In the genomic region with DNA sequence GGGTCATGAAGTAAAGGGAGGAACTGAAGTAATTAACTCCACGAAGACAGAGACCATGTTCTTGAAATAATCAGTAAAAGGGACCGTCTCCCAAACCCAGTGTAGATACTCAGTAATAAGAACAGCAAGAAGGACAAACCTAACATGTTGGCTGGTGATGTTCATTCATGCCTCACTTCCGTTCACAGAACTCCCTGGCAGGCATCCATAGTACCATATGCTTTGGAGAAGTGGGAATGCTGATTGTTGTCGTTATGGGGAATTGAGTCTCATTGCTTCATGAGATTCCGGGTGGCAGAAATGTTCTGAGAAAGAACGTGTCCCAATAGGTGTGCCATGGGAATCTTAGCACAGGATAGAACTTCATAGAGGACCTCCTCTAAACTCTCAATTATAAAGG, we compare ENCODE assay signal across 20 cellular contexts.
A peak's percentile ranks its signal among the peaks of the same experiment; 100 is the strongest.
DNase-seq lines count a peak whose midpoint lies in the region; ATAC-seq, FAIRE-seq and TF ChIP-seq lines count a peak whose summit lies in the region.
"Had no signal": no experiment of that assay in that cellular context is flagged by ENCODE, and none has a peak within 500 bp of the region (broad histone marks: within the 10 kb centered on the region; RNA-seq: fewer than 3 reads in every experiment).

No MANE protein-coding gene starts in this region.

- H3K9me3 ChIP-seq in endodermal cell (ENCODE audit: control insufficient read depth, low read length) = no peaks in the 10 kb centered on the region
- H3K9me3 ChIP-seq: BE2C had no signal

- H3K27me3 Mint-ChIP-seq in endodermal cell (ENCODE audit: insufficient read depth) = peaks cover 1% of the 10 kb centered on the region

- H3K4me1 ChIP-seq in endodermal cell (ENCODE audit: control insufficient read depth, insufficient read depth, low read length) = no peaks in the 10 kb centered on the region
- H3K4me1 ChIP-seq: BE2C had no signal

- TF ChIP-seq CTCF in HFF-Myc (IDR thresholded peaks at IDR 0.05; ENCODE audit: low read depth, low read length, missing control alignments) (no peak), fibroblast of mammary gland (conservative IDR thresholded peaks at IDR 0.05; ENCODE audit: control insufficient read depth, insufficient read depth, low read depth, low read length) (no peak), endodermal cell (conservative IDR thresholded peaks at IDR 0.05) (no peak)

- no peak for ATAC-seq in GM21529 (IDR thresholded peaks at IDR 0.05; ENCODE audit: unreplicated experiment)
- ATAC-seq in GM18861 (IDR thresholded peaks at IDR 0.05; ENCODE audit: unreplicated experiment) = no peak

- WGBS in endodermal cell (ENCODE audit: insufficient coverage in 1 of 2, insufficient read length in 1 of 2), 2 experiments = 90 to 100% methylated on average over 4 to 6 of the region's 6 CpGs

- no peak overlapping the region for H3K4me3 Mint-ChIP-seq in endodermal cell
- H3K4me3 Mint-ChIP-seq: CD4-positive, alpha-beta T cell had no signal

- H3K27ac ChIP-seq in endodermal cell (ENCODE audit: low read depth, low read length) = no peak overlapping the region
- H3K27ac ChIP-seq: KMS-11, PC-9 had no signal

- H3K36me3 Mint-ChIP-seq in endodermal cell (ENCODE audit: low read depth) = no peaks in the 10 kb centered on the region

- H3K9me3 Mint-ChIP-seq in endodermal cell = no peaks in the 10 kb centered on the region

- H3K4me3 ChIP-seq in HFF-Myc (replicated peaks; ENCODE audit: low read depth, low read length) = no peak overlapping the region
- no peak overlapping the region for H3K4me3 ChIP-seq in fibroblast of mammary gland (ENCODE audit: control insufficient read depth, low read depth, low read length)
- H3K4me3 ChIP-seq in endodermal cell (ENCODE audit: low read length) = no peak overlapping the region
- H3K4me3 ChIP-seq: PC-9 had no signal

- peak; percentile 7 for DNase-seq in Daoy (ENCODE audit: low read depth)
- peak; percentile 27 for DNase-seq in HFF-Myc (ENCODE audit: extremely low read depth, low read depth)
- peak; percentile 7 for DNase-seq in RPMI7951 (ENCODE audit: low read depth)
- DNase-seq in fibroblast of mammary gland (ENCODE audit: low read depth) = peak; percentile 6
- DNase-seq in endodermal cell = no peak
- DNase-seq in HTR-8/SVneo (ENCODE audit: insufficient read length, low spot score) = no peak
- DNase-seq: ACHN; BE2C; CD4-positive, alpha-beta T cell; GF-D8; GOT3; NCI-H1105; NCI-H187; PC-9; SW 1271 had no signal

- H3K27ac Mint-ChIP-seq in endodermal cell = no peak overlapping the region
- H3K27ac Mint-ChIP-seq: CD4-positive, alpha-beta T cell had no signal

- no peak for FAIRE-seq in HTR-8/SVneo (lab: Jason Lieb, UNC)
- FAIRE-seq: GM12892, GM19239 had no signal

- peaks cover 7% of the 10 kb centered on the region for H3K4me1 Mint-ChIP-seq in endodermal cell

- no peaks in the 10 kb centered on the region for H3K27me3 ChIP-seq in endodermal cell (ENCODE audit: control insufficient read depth, insufficient read depth, low read length, poor library complexity, severe bottlenecking)
- H3K27me3 ChIP-seq: BE2C had no signal

- no peaks in the 10 kb centered on the region for H3K36me3 ChIP-seq in endodermal cell (ENCODE audit: control insufficient read depth, insufficient read depth, low read length)
- H3K36me3 ChIP-seq: BE2C had no signal

- no peak overlapping the region for H3K9ac ChIP-seq in endodermal cell (ENCODE audit: extremely low read depth, low read length, poor library complexity, severe bottlenecking)
- H3K9ac ChIP-seq: KMS-11 had no signal

Comparison
In these comparisons a context has a peak if more than half of its experiments do, and no peak if none do; other contexts are left out.
1. DNase-seq: peak in Daoy (single experiment), HFF-Myc (single experiment), RPMI7951 (single experiment) and fibroblast of mammary gland (single experiment); none in endodermal cell (single experiment) and HTR-8/SVneo (single experiment).